ENCODE assay signal across 31 cellular contexts in the genomic region with DNA sequence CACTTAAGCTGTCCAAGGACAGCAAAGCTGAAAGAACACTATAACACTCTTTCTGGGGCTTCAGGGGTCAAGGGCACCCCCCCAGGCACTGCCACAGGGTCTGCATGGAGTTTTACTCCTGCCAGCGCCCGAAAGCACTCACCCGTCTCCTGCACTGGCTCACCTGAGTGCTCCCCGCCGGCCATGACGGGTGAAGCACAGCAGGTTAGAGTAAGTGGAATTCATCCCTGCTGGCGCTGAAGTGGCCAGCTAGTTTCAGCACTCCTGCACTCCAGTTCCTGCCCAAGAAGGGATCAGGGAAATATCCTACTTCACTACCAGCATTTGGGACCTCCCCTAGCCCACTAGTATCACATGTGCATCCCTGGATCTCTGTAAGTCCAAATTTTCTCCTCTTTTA.
"Had no signal": no experiment of that assay in that cellular context is flagged by ENCODE, and none has a peak within 500 bp of the region (broad histone marks: within the 10 kb centered on the region; RNA-seq: fewer than 3 reads in every experiment).

No MANE protein-coding gene starts in this region.

- DNase-seq: activated CD4-positive, alpha-beta T cell treated with anti-CD3 and anti-CD28 coated beads, Interleukin-2, amount 10 ng/mL, durations not matched to agents 24 days and 14 days; activated CD4-positive, alpha-beta T cell treated with anti-CD3 and anti-CD28 coated beads, Interleukin-2, amount 50 U/mL, for 4 hours; activated CD8-positive, alpha-beta T cell treated with anti-CD3 and anti-CD28 coated beads for 36 hours; activated effector memory CD4-positive, alpha-beta T cell treated with anti-CD3 and anti-CD28 coated beads, Interleukin-2, amount 50 U/mL, for 16 hours; activated naive CD4-positive, alpha-beta T cell; activated naive CD8-positive, alpha-beta T cell treated with anti-CD3 and anti-CD28 coated beads, Interleukin-2, amount 10 ng/mL, durations not matched to agents 7 days and 5 days; activated T-cell treated with anti-CD3 and anti-CD28 coated beads, Interleukin-2, amount 50 U/mL, for 1 hour; activated T-cell treated with anti-CD3 and anti-CD28 coated beads, Interleukin-2, amount 50 U/mL, for 72 hours; amygdala; body of pancreas; caudate nucleus; Karpas-422; KBM-7; NCI-H1048; NCI-H1105 treated with DMSO at 0.1 percent for 48 hours; NCI-H1436; NCI-H1694; NCI-H1930; NCI-H2081 treated with DMSO at 0.1 percent for 48 hours; NCI-H226; NCI-H446 treated with DMSO at 0.1 percent for 48 hours; NCI-H524; PC-3; Peyer's patch; RPMI8226; SIG-M5; SW 1271; T-helper 1 cell; T-helper 2 cell; T-helper 9 cell had no signal

- H3K9me3 ChIP-seq: body of pancreas, breast epithelium, Peyer's patch had no signal

- H3K36me3 ChIP-seq: breast epithelium, Peyer's patch had no signal

- H3K27ac ChIP-seq: body of pancreas, breast epithelium, Peyer's patch had no signal

- H3K4me1 ChIP-seq: body of pancreas, breast epithelium, Peyer's patch had no signal

- H3K27me3 ChIP-seq: body of pancreas, breast epithelium, Peyer's patch had no signal

- H3K4me3 ChIP-seq: body of pancreas, breast epithelium, Peyer's patch had no signal
